Comparison of ENCODE assay signal across 8 cellular contexts in the genomic region with DNA sequence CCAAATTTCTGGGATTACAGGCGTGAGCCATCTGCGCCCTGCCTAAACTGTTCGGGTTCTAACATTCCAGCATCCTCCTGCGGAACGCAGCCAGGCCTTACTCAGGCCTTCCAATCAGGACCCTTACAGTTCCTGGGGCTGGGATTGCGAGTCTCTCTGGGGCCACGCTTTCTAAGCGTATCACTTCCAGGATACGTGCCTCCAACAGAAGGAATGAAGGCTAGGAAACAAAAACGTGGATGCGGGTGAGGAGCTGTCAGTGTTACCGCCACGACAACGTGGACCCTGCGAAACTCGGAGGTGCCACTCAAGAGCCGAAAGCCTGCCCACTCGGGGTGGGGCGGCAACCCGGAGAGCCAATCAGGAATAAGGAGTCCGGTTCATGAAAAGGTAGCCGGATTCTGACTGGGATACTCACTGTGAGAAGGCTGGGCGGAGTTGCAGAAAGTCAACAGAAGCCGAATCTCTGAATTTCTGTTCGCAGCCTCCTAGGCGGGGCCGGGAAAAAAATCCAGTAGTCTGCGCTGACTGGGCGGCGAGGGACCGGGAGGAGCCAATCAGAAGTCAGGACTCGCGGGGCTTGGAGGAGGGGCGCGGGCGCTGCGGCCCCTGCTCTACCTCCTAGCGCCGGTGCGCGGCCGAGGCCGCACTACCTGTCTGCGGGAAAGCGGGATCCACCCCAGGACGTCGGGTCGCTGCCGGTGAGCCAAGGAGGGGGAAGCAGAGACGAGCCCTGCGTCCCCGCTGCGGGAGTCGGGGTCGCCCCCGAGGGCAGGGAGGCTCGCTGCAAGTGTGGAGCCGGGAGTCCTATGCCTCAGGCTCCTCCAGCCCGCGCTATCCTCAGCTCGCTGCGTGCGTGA. TPM values are rescaled to one million over a fixed set of nuclear protein-coding genes. Genes with fewer than 3 reads are reported as not detected.
DNase-seq lines count a peak whose midpoint lies in the region; ATAC-seq and TF ChIP-seq lines count a peak whose summit lies in the region.

Gene HYKK (plus strand): TSS at position 607 of the 860 bp plus-strand sequence. CDS start 5,512 bp downstream, outside the sequence.

- H3K27me3 ChIP-seq in uterus: no peaks in the 10 kb centered on the region

- peak; percentile 40 for TF ChIP-seq POLR2A in GM15510 (IDR thresholded peaks at IDR 0.05; ENCODE audit: borderline replicate concordance, extremely low read depth, insufficient read length)
- peak in 1 of 2 donors; percentile 57 for TF ChIP-seq POLR2A in uterus (IDR thresholded peaks at IDR 0.05)

- no peaks in the 10 kb centered on the region for H3K9me3 ChIP-seq in uterus

- peak; percentile 69 for DNase-seq in NCI-H187 treated with DMSO at 0.1 percent for 48 hours (lab: John Stamatoyannopoulos, UW)
- peak; percentile 64 for DNase-seq in T-helper 22 cell (ENCODE audit: low read depth)
- peak; percentile 95 for DNase-seq in astrocyte of the cerebellum (ENCODE audit: low read depth)
- peak; percentile 96 for DNase-seq in hepatic stellate cell (ENCODE audit: low spot score)
- peak; percentile 85 for DNase-seq in pulmonary artery endothelial cell (ENCODE audit: low read depth, low spot score)
- peak; percentile 91 to 92 for DNase-seq in uterus

- peak within 1 kb of the TSS; percentile 72 to 83 for H3K27ac ChIP-seq in uterus

- in situ Hi-C loops in astrocyte of the cerebellum (cut with HindIII; ENCODE audit: low sequenced_read_pairs): no loop called here

- H3K4me1 ChIP-seq in uterus: no peaks in the 10 kb centered on the region

- ATAC-seq in HG02943 (IDR thresholded peaks at IDR 0.05; ENCODE audit: low read depth, unreplicated experiment): peak; percentile 77

- H3K36me3 ChIP-seq in uterus: no peaks in the 10 kb centered on the region

- intact Hi-C loops in uterus (cut with DNase I; ENCODE audit: low total_unique reads): no loop called here

- peak within 1 kb of the TSS; percentile 77 for H3K4me3 ChIP-seq in astrocyte of the cerebellum (ENCODE audit: low read depth, low read length)
- peak within 1 kb of the TSS; percentile 77 to 91 for H3K4me3 ChIP-seq in uterus

- peak; percentile 9 for TF ChIP-seq CTCF in astrocyte of the cerebellum (IDR thresholded peaks at IDR 0.05; ENCODE audit: low read depth, low read length, missing control alignments)
- TF ChIP-seq CTCF in uterus (IDR thresholded peaks at IDR 0.05): peak in 3 of 4 experiments; percentile 17 to 55 (median 26)

RNA-seq across cellular contexts. Expression of gene HYKK, which starts in this region (rescaled TPM):
- total RNA-seq in pulmonary artery endothelial cell (2.3 and 2.6 TPM in 2 replicates), uterus (10 to 100 TPM in 3 of 4 donors, 1 to 10 TPM in 1; 8.6 to 28.5 (median 12.6) TPM)

Comparison
In these comparisons a context has a peak if more than half of its experiments do, and no peak if none do; other contexts are left out.
1. Peak in every context shown above with its lines: DNase-seq, ATAC-seq, H3K4me3 ChIP-seq and H3K27ac ChIP-seq.